Comparison of ENCODE assay signal across 32 cellular contexts in genomic region chr12:50232206-50232605, GRCh38.
"Had no signal": no experiment of that assay in that cellular context is flagged by ENCODE, and none has a peak within 500 bp of the region (broad histone marks: within the 10 kb centered on the region; RNA-seq: fewer than 3 reads in every experiment).

No MANE protein-coding gene starts in this region.

- H3K9me3 ChIP-seq: esophagus squamous epithelium, gastroesophageal sphincter had no signal

- FAIRE-seq: astrocyte, bronchial epithelial cell, colon, endometrium had no signal

- DNase-seq: activated CD4-positive, alpha-beta memory T cell treated with anti-CD3 and anti-CD28 coated beads, Interleukin-2, amount 10 ng/mL, durations not matched to agents 7 days and 5 days; activated CD4-positive, alpha-beta T cell treated with anti-CD3 and anti-CD28 coated beads for 1 hour; activated CD4-positive, alpha-beta T cell treated with anti-CD3 and anti-CD28 coated beads for 4 hours; activated CD4-positive, alpha-beta T cell treated with anti-CD3 and anti-CD28 coated beads, Interleukin-2, amount 10 ng/mL, durations not matched to agents 7 days and 5 days; activated CD4-positive, alpha-beta T cell treated with anti-CD3 and anti-CD28 coated beads, Interleukin-2, amount 50 U/mL, for 4 hours; activated CD8-positive, alpha-beta memory T cell treated with anti-CD3 and anti-CD28 coated beads, Interleukin-2, amount 50 U/mL, for 48 hours; activated effector memory CD4-positive, alpha-beta T cell treated with Interleukin-2 at 50 U/mL for 16 hours; activated gamma-delta T cell treated with Interleukin-2 at 50 U/mL for 16 hours; activated naive CD4-positive, alpha-beta T cell treated with anti-CD3 and anti-CD28 coated beads, Interleukin-2, amount 50 U/mL, for 16 hours; activated naive CD4-positive, alpha-beta T cell treated with Interleukin-2 at 50 U/mL for 16 hours; activated T-cell treated with anti-CD3 and anti-CD28 coated beads for 4 hours; activated T-cell treated with anti-CD3 and anti-CD28 coated beads, Interleukin-2, amount 50 U/mL, for 4 hours; amniotic stem cell; anterior cingulate cortex; brain microvascular endothelial cell; cortex of kidney; effector CD4-positive, alpha-beta T cell; effector memory CD8-positive, alpha-beta T cell; esophagus squamous epithelium; foreskin melanocyte; head of caudate nucleus; T-helper 1 cell; T-helper 17 cell; T1000 had no signal

- H3K36me3 ChIP-seq: brain microvascular endothelial cell had no signal

- H3K27me3 ChIP-seq: brain microvascular endothelial cell, esophagus squamous epithelium, gastroesophageal sphincter had no signal

- ATAC-seq: activated T-cell treated with anti-CD3 and anti-CD28 coated beads, Interleukin-2, amount 50 U/mL, for 4 hours; activated T-helper 17 cell treated with anti-CD3 and anti-CD28 coated beads, Interleukin-2, amount 50 U/mL, for 72 hours; effector memory CD8-positive, alpha-beta T cell; gastroesophageal sphincter; T-helper 17 cell; WTC11 had no signal

- H3K4me3 ChIP-seq: esophagus squamous epithelium, gastroesophageal sphincter had no signal

- H3K4me1 ChIP-seq: gastroesophageal sphincter had no signal

- H3K27ac ChIP-seq: brain microvascular endothelial cell, epithelial cell of prostate, esophagus squamous epithelium, gastroesophageal sphincter had no signal
